Comparison of ENCODE assay signal across 8 cellular contexts in the genomic region with DNA sequence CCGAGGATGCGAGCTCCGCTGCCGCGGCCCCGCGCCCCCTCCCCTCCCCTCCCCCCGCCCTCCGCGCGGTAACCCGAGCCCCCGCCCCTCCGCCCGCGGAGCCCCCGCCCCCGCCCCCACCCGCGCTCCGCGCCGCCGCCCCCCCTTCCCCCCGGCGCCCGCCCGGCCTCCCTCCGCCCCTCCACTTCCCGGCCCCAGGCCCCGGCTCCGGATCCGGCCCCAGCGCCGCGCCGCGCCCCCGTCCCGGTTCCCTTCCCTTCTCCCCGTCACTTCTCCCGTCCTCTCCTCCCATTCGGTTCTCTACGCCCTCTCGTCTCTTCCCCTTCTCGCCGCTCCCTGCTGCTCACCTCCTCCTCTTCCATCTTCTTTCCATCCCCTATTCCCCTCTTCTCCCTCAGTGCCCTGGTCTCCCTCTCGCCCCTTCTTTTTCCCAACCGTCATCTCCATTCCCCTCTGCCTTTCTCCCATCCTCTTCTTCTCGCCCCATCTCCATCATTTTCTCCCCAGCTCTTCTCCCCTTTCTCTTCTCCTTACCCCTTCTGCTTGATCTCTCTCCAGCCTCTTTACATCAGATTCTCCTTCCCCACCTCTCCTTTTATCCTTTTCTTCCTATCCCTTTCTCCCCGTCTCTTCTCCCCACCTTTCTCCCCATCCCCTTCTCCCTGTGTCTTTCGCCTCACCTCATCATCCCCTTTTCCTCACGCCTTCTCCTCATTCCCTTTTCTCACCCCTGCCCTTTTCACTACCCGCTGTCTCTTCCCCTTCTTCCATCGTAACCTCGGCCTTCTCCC. TPM values are rescaled to one million over a fixed set of nuclear protein-coding genes. Genes with fewer than 3 reads are reported as not detected.
A peak's percentile ranks its signal among the peaks of the same experiment; 100 is the strongest.
DNase-seq lines count a peak whose midpoint lies in the region; TF ChIP-seq lines count a peak whose summit lies in the region.

A gene with protein sequence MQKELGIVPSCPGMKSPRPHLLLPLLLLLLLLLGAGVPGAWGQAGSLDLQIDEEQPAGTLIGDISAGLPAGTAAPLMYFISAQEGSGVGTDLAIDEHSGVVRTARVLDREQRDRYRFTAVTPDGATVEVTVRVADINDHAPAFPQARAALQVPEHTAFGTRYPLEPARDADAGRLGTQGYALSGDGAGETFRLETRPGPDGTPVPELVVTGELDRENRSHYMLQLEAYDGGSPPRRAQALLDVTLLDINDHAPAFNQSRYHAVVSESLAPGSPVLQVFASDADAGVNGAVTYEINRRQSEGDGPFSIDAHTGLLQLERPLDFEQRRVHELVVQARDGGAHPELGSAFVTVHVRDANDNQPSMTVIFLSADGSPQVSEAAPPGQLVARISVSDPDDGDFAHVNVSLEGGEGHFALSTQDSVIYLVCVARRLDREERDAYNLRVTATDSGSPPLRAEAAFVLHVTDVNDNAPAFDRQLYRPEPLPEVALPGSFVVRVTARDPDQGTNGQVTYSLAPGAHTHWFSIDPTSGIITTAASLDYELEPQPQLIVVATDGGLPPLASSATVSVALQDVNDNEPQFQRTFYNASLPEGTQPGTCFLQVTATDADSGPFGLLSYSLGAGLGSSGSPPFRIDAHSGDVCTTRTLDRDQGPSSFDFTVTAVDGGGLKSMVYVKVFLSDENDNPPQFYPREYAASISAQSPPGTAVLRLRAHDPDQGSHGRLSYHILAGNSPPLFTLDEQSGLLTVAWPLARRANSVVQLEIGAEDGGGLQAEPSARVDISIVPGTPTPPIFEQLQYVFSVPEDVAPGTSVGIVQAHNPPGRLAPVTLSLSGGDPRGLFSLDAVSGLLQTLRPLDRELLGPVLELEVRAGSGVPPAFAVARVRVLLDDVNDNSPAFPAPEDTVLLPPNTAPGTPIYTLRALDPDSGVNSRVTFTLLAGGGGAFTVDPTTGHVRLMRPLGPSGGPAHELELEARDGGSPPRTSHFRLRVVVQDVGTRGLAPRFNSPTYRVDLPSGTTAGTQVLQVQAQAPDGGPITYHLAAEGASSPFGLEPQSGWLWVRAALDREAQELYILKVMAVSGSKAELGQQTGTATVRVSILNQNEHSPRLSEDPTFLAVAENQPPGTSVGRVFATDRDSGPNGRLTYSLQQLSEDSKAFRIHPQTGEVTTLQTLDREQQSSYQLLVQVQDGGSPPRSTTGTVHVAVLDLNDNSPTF (N-terminal part only) (minus strand): TSS at position 20 of the 791 bp plus-strand sequence. CDS start 14,196 bp downstream, outside the sequence.

- no peaks in the 10 kb centered on the region for H3K36me3 Mint-ChIP-seq in type B pancreatic cell

- H3K36me3 ChIP-seq in BJ (ENCODE audit: control insufficient read depth, insufficient read depth, low read length) (no peaks in the 10 kb centered on the region), mesodermal cell (ENCODE audit: control insufficient read depth, insufficient read depth, low read length) (peaks cover 8% of the 10 kb centered on the region)

- TF ChIP-seq CTCF in BJ (IDR thresholded peaks at IDR 0.05; ENCODE audit: insufficient read depth, low read depth, low read length) (no peak), type B pancreatic cell (conservative IDR thresholded peaks at IDR 0.05) (no peak), RWPE1 (conservative IDR thresholded peaks at IDR 0.05; ENCODE audit: low read depth) (no peak)

- 5 to 6% methylated on average over 22 to 25 of the region's 56 CpGs for WGBS in mesodermal cell (ENCODE audit: insufficient coverage in 2 of 2), 2 experiments

- H3K4me3 Mint-ChIP-seq in type B pancreatic cell, result peak within 1 kb of the TSS; percentile 86

- peaks cover 25% of the 10 kb centered on the region for H3K4me1 ChIP-seq in mesodermal cell (ENCODE audit: control insufficient read depth, insufficient read depth, low read length, poor library complexity, severe bottlenecking)

- peak within 1 kb of the TSS; percentile 71 for H3K27ac Mint-ChIP-seq in type B pancreatic cell

- POLR2A ChIA-PET in BJ (lab: Charles Lee) (interaction anchor here (0.6 kb wide), 1 partner anchor 9 kb away, joined by 5 read pairs; no protein-coding TSS in a partner anchor), RWPE1 (lab: Yijun Ruan, JAX; ENCODE audit: low non-redundant PET) (no interaction called here)

- H3K4me3 ChIP-seq in BJ (ENCODE audit: low read depth, low read length) (peak within 1 kb of the TSS; percentile 44), mesodermal cell (ENCODE audit: extremely low read depth, insufficient read depth, low read length, poor library complexity, severe bottlenecking) (peak within 1 kb of the TSS; percentile 54)

- DNase-seq in BJ (ENCODE audit: low read depth) (no peak), NCI-H1105 treated with DMSO at 0.1 percent for 48 hours (lab: John Stamatoyannopoulos, UW) (peak; percentile 33), dermis blood vessel endothelial cell (peak; percentile 37), type B pancreatic cell (ENCODE audit: extremely low spot score, unreplicated experiment) (peak; percentile 80), RWPE1 (ENCODE audit: low spot score) (no peak), NCI-H2081 (lab: John Stamatoyannopoulos, UW) (no peak)
- DNase-seq in activated CD4-positive, CD25-positive, alpha-beta regulatory T cell treated with anti-CD3 and anti-CD28 coated beads, Interleukin-2, amount 50 U/mL, for 72 hours, result no peak

- H3K4me1 Mint-ChIP-seq in type B pancreatic cell (ENCODE audit: unreplicated experiment), result peaks cover 9% of the 10 kb centered on the region

- no peaks in the 10 kb centered on the region for H3K9me3 Mint-ChIP-seq in type B pancreatic cell

- peaks cover 18% of the 10 kb centered on the region for H3K27me3 Mint-ChIP-seq in type B pancreatic cell

- H3K27ac ChIP-seq in mesodermal cell (ENCODE audit: low read depth, low read length, severe bottlenecking), result peak within 1 kb of the TSS; percentile 43
- H3K27ac ChIP-seq in RWPE1, result no peak within 1 kb of the TSS

- H3K27me3 ChIP-seq in BJ (ENCODE audit: control insufficient read depth, insufficient read depth, low read length), result peaks cover 2% of the 10 kb centered on the region

- no peaks in the 10 kb centered on the region for H3K9me3 ChIP-seq in mesodermal cell (ENCODE audit: control insufficient read depth, low read length)

- CTCF ChIA-PET in BJ (lab: Yijun Ruan, JAX), result no interaction called here
- CTCF ChIA-PET in RWPE1 (lab: Yijun Ruan, JAX), result no interaction called here

RNA-seq across cellular contexts. Expression of the gene that starts here (rescaled TPM):
- 2.5 and 7.3 TPM in 2 replicates for polyA plus RNA-seq in BJ (2011; rRNA removed)
- 6.2 and 9.1 TPM in 2 replicates for polyA minus RNA-seq in BJ (2011; rRNA and poly(A)+ RNA removed)
- total RNA-seq in dermis blood vessel endothelial cell, result 61.8 and 81.7 TPM in 2 replicates
- polyA plus RNA-seq in mesodermal cell (2013, experiment 1 of 2), result 61.7 TPM
- 45.3 TPM for polyA plus RNA-seq in mesodermal cell (2013, experiment 2 of 2)
- total RNA-seq in type B pancreatic cell (ENCODE audit: low replicate concordance), result 3.9 and 54.9 TPM in 2 replicates

Comparison
In these comparisons a context has a peak if more than half of its experiments do, and no peak if none do; other contexts are left out.
1. DNase-seq: peak in NCI-H1105 treated with DMSO at 0.1 percent for 48 hours (single experiment), dermis blood vessel endothelial cell (single experiment) and type B pancreatic cell (single experiment); none in BJ (single experiment), RWPE1 (single experiment), NCI-H2081 (0 of 2) and activated CD4-positive, CD25-positive, alpha-beta regulatory T cell treated with anti-CD3 and anti-CD28 coated beads, Interleukin-2, amount 50 U/mL, for 72 hours (single experiment).